25 cellular contexts compared by ENCODE assay signal in genomic region chr13:95556981-95557380, GRCh38. TPM values are rescaled to one million over a fixed set of nuclear protein-coding genes. Genes with fewer than 3 reads are reported as not detected.
"Had no signal": no experiment of that assay in that cellular context is flagged by ENCODE, and none has a peak within 500 bp of the region (broad histone marks: within the 10 kb centered on the region; RNA-seq: fewer than 3 reads in every experiment).

No MANE protein-coding gene starts in this region.

- ATAC-seq: activated CD4-positive, CD25-positive, alpha-beta regulatory T cell treated with anti-CD3 and anti-CD28 coated beads, Interleukin-2, amount 50 U/mL, for 24 hours; activated CD8-positive, alpha-beta T cell treated with anti-CD3 and anti-CD28 coated beads for 36 hours; PC-3 had no signal

- H3K27ac ChIP-seq: adrenal gland, coronary artery had no signal

- H3K36me3 ChIP-seq: adrenal gland had no signal

- H3K4me1 ChIP-seq: adrenal gland had no signal

- H3K4me3 ChIP-seq: adrenal gland, coronary artery had no signal

- DNase-seq: activated CD4-positive, alpha-beta T cell treated with anti-CD3 and anti-CD28 coated beads for 4 hours; activated CD8-positive, alpha-beta memory T cell treated with anti-CD3 and anti-CD28 coated beads, Interleukin-2, amount 50 U/mL, for 48 hours; activated CD8-positive, alpha-beta T cell treated with anti-CD3 and anti-CD28 coated beads for 36 hours; activated naive CD4-positive, alpha-beta T cell treated with anti-CD3 and anti-CD28 coated beads, Interleukin-2, amount 50 U/mL, for 16 hours; activated naive CD8-positive, alpha-beta T cell treated with anti-CD3 and anti-CD28 coated beads, Interleukin-2, amount 10 ng/mL, durations not matched to agents 7 days and 5 days; activated T-cell treated with anti-CD3 and anti-CD28 coated beads, Interleukin-2, amount 50 U/mL, for 1 hour; adrenal gland; anterior cingulate cortex; central memory CD4-positive, alpha-beta T cell; MV-4-11; NCI-H1092 treated with DMSO at 0.1 percent for 48 hours; NCI-H1436 treated with DMSO at 0.1 percent for 48 hours; NCI-H187; NCI-H2081; NCI-H2171; NCI-H2227 treated with DMSO at 0.1 percent for 48 hours; NCI-H446 treated with DMSO at 0.1 percent for 48 hours; PC-3; SHP77 had no signal

- H3K9me3 ChIP-seq: adrenal gland had no signal

RNA-seq across cellular contexts. Expression of gene CLDN10, which starts 4.5 kb away (rescaled TPM):
- total RNA-seq: activated CD8-positive, alpha-beta T cell treated with anti-CD3 and anti-CD28 coated beads for 36 hours; activated naive CD8-positive, alpha-beta T cell treated with anti-CD3 and anti-CD28 coated beads, Interleukin-2, amount 10 ng/mL, durations not matched to agents 7 days and 5 days; bronchial epithelial cell; chondrocyte; MCF 10A; PC-3; SK-MEL-5 had no signal
